Comparison of ENCODE assay signal across 19 cellular contexts in genomic region chr18:54737986-54738385, GRCh38.
A peak's percentile ranks its signal among the peaks of the same experiment; 100 is the strongest.
DNase-seq lines count a peak whose midpoint lies in the region; ATAC-seq, FAIRE-seq and TF ChIP-seq lines count a peak whose summit lies in the region.
"Had no signal": no experiment of that assay in that cellular context is flagged by ENCODE, and none has a peak within 500 bp of the region (broad histone marks: within the 10 kb centered on the region; RNA-seq: fewer than 3 reads in every experiment).

No MANE protein-coding gene starts in this region.

- H3K9me2 ChIP-seq in PC-3 (replicated peaks; ENCODE audit: low read length) = no peaks in the 10 kb centered on the region

- intact Hi-C loops in PC-3 (cut with micrococcal nuclease) (loop anchor here (1.0 to 5.0 kb wide), 6 partner anchors 26 to 90 kb away; partner anchors contain the start of gene RAB27B), transverse colon (cut with DNase I; ENCODE audit: low total_unique reads) (loop anchor here (1.0 kb wide), 1 partner anchor 38 kb away; no protein-coding TSS in a partner anchor)

- DNase-seq in EH (ENCODE audit: low read depth) (peak; percentile 61), PC-3 (peak; percentile 90), bronchial epithelial cell (ENCODE audit: low read depth) (peak; percentile 94), kidney tubule cell (ENCODE audit: low spot score) (peak; percentile 66), amygdala (lab: John Stamatoyannopoulos, UW) (no peak), DMS79 (lab: John Stamatoyannopoulos, UW) (no peak), transverse colon (no peak)
- DNase-seq: activated CD4-positive, CD25-positive, alpha-beta regulatory T cell; activated naive CD4-positive, alpha-beta T cell treated with Interleukin-2 at 50 U/mL for 16 hours; DMS79 treated with DMSO at 0.1 percent for 48 hours; effector CD8-positive, alpha-beta T cell; NCI-H1105; NCI-H82; Peyer's patch had no signal

- no peak for TF ChIP-seq CTCF in PC-3 (conservative IDR thresholded peaks at IDR 0.05; ENCODE audit: low read depth, low read length)
- TF ChIP-seq CTCF in bronchial epithelial cell (IDR thresholded peaks at IDR 0.05; ENCODE audit: insufficient read depth, low read length, severe bottlenecking) = no peak
- no peak for TF ChIP-seq CTCF in transverse colon (IDR thresholded peaks at IDR 0.05)

- peaks cover 5% of the 10 kb centered on the region for H3F3A ChIP-seq in PC-3 (ENCODE audit: low read length, unreplicated experiment)

- POLR2A ChIA-PET in PC-3 (lab: Charles Lee; ENCODE audit: unreplicated experiment) = no interaction called here

- H3K4me3 ChIP-seq in PC-3 (ENCODE audit: low read length) (no peak overlapping the region), bronchial epithelial cell (ENCODE audit: low read depth, low read length) (no peak overlapping the region), transverse colon (no peak overlapping the region)
- H3K4me3 ChIP-seq: BLaER1, gastroesophageal sphincter, Peyer's patch had no signal

- peak overlapping the region; percentile 68 for H3K9ac ChIP-seq in PC-3 (ENCODE audit: low read length)
- H3K9ac ChIP-seq: BLaER1 had no signal

- 71 to 89% methylated on average over 2 to 3 of the region's 3 CpGs for WGBS in transverse colon (ENCODE audit: low coverage in 1 of 2), 2 donors

- H3K27me3 ChIP-seq in PC-3 (ENCODE audit: low read length) (no peaks in the 10 kb centered on the region), bronchial epithelial cell (ENCODE audit: control insufficient read depth, insufficient read depth, low read length) (no peaks in the 10 kb centered on the region), transverse colon (no peaks in the 10 kb centered on the region)
- H3K27me3 ChIP-seq: BLaER1, gastroesophageal sphincter, Peyer's patch had no signal

- no TSS peak for BruUV-seq in PC-3 (replicated peaks; lab: Mats Ljungman, UMichigan)

- ATAC-seq in PC-3 (peak; percentile 82), GM21717 (IDR thresholded peaks at IDR 0.05; ENCODE audit: unreplicated experiment) (no peak)
- ATAC-seq: gastroesophageal sphincter; natural killer cell treated with Interleukin-12 subunit alpha and Interleukin-12 subunit beta and Interleukin-15 and Interleukin-18, amount 100 ng/mL, for 72 hours had no signal

- CTCF ChIA-PET in PC-3 (lab: Charles Lee) = interaction anchor here (0.7 kb wide), 1 partner anchor 218 kb away, joined by 4 read pairs; no protein-coding TSS in a partner anchor

- peaks cover 7% of the 10 kb centered on the region for H3K36me3 ChIP-seq in PC-3 (ENCODE audit: low read depth, low read length)
- H3K36me3 ChIP-seq in bronchial epithelial cell (ENCODE audit: control insufficient read depth, insufficient read depth, low read length) = no peaks in the 10 kb centered on the region
- no peaks in the 10 kb centered on the region for H3K36me3 ChIP-seq in transverse colon
- H3K36me3 ChIP-seq: BLaER1, gastroesophageal sphincter, Peyer's patch had no signal

- peak overlapping the region; percentile 95 for H3K27ac ChIP-seq in PC-3 (ENCODE audit: low read length)
- no peak overlapping the region for H3K27ac ChIP-seq in transverse colon
- H3K27ac ChIP-seq: BLaER1, gastroesophageal sphincter, Peyer's patch had no signal

- no peaks in the 10 kb centered on the region for H3K79me2 ChIP-seq in PC-3 (ENCODE audit: low read length)

- H3K4me2 ChIP-seq in PC-3 (ENCODE audit: low read length) = peak overlapping the region; percentile 34
- H3K4me2 ChIP-seq: BLaER1 had no signal

- in situ Hi-C loops in transverse colon (cut with MboI; ENCODE audit: low pct_ligation_motif_present in 1 of 4, low pct_unique_long_range_greater_than_20kb in 1 of 4, low sequenced_read_pairs in 3 of 4) = no loop called here

- FAIRE-seq in bronchial epithelial cell (lab: Jason Lieb, UNC) = no peak
- FAIRE-seq: H1 had no signal

- H3K9me3 ChIP-seq in PC-3 (ENCODE audit: low read length) = peaks cover 6% of the 10 kb centered on the region; the same call in 1 of the 2 replicates
- H3K9me3 ChIP-seq in transverse colon = no peaks in the 10 kb centered on the region
- H3K9me3 ChIP-seq: gastroesophageal sphincter, Peyer's patch had no signal

- TF ChIP-seq EP300 in transverse colon (IDR thresholded peaks at IDR 0.05; ENCODE audit: low read depth) = no peak

- peaks cover 32% of the 10 kb centered on the region for H3K4me1 ChIP-seq in PC-3 (ENCODE audit: insufficient read depth, low read length)
- peaks cover 0 to 6% (median 2%) of the 10 kb centered on the region in 4 donors for H3K4me1 ChIP-seq in transverse colon
- H3K4me1 ChIP-seq: BLaER1, Peyer's patch had no signal

- H2AFZ ChIP-seq in PC-3 (ENCODE audit: low read length) = no peak overlapping the region

- no peak for TF ChIP-seq POLR2A in transverse colon (IDR thresholded peaks at IDR 0.05)

- no peaks in the 10 kb centered on the region for H4K20me1 ChIP-seq in PC-3 (ENCODE audit: low read length)
- H4K20me1 ChIP-seq: BLaER1 had no signal

Comparison
In these comparisons a context has a peak if more than half of its experiments do, and no peak if none do; other contexts are left out.
1. DNase-seq: peak in EH (single experiment), PC-3 (single experiment), bronchial epithelial cell (single experiment) and kidney tubule cell (single experiment); none in amygdala (0 of 56), DMS79 (single experiment) and transverse colon (single experiment).